Comparison of ENCODE assay signal across 8 cellular contexts in the genomic region with DNA sequence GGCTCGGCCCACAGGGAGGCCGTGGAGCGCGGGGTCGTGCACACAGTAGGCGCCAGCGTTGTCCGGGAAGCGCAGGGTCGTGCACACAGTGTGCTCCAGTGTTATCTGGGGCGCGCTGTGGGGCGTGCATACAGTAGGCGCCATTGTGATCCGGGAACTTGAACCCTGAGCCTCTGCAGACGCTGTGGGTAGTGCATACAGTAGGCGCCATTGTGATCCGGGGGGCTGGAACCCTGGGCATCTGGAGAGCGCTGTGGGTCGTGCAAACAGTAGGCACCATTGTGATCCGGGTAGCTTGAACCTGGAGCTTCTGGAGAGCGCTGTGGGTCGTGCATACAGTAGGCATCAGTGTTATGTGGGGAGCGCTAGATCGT.
A peak's percentile ranks its signal among the peaks of the same experiment; 100 is the strongest.
DNase-seq lines count a peak whose midpoint lies in the region; ATAC-seq, FAIRE-seq and TF ChIP-seq lines count a peak whose summit lies in the region.

No MANE protein-coding gene starts in this region.

- H3K4me3 Mint-ChIP-seq in activated naive CD4-positive, alpha-beta T cell treated with anti-CD3 and anti-CD28 coated beads, Interleukin-2, amount 10 ng/mL, durations not matched to agents 7 days and 5 days: peak overlapping the region; percentile 83
- peak overlapping the region; percentile 87 for H3K4me3 Mint-ChIP-seq in stimulated activated effector memory CD8-positive, alpha-beta T cell treated with anti-CD3 and anti-CD28 coated beads, Interleukin-12 subunit alpha, Interleukin-12 subunit beta, amount 100 ng/mL, for 72 hours

- H3K27me3 Mint-ChIP-seq in activated naive CD4-positive, alpha-beta T cell treated with anti-CD3 and anti-CD28 coated beads, Interleukin-2, amount 10 ng/mL, durations not matched to agents 7 days and 5 days: no peaks in the 10 kb centered on the region

- H3K36me3 Mint-ChIP-seq in activated naive CD4-positive, alpha-beta T cell treated with anti-CD3 and anti-CD28 coated beads, Interleukin-2, amount 10 ng/mL, durations not matched to agents 7 days and 5 days: peaks cover 16% of the 10 kb centered on the region
- peaks cover 38% of the 10 kb centered on the region for H3K36me3 Mint-ChIP-seq in stimulated activated effector memory CD8-positive, alpha-beta T cell treated with anti-CD3 and anti-CD28 coated beads, Interleukin-12 subunit alpha, Interleukin-12 subunit beta, amount 100 ng/mL, for 72 hours

- peaks cover 61% of the 10 kb centered on the region for H3K4me1 Mint-ChIP-seq in activated naive CD4-positive, alpha-beta T cell treated with anti-CD3 and anti-CD28 coated beads, Interleukin-2, amount 10 ng/mL, durations not matched to agents 7 days and 5 days
- peaks cover 58% of the 10 kb centered on the region for H3K4me1 Mint-ChIP-seq in stimulated activated effector memory CD8-positive, alpha-beta T cell treated with anti-CD3 and anti-CD28 coated beads, Interleukin-12 subunit alpha, Interleukin-12 subunit beta, amount 100 ng/mL, for 72 hours

- ATAC-seq in stimulated activated effector memory CD8-positive, alpha-beta T cell treated with anti-CD3 and anti-CD28 coated beads, Interleukin-12 subunit alpha, Interleukin-12 subunit beta, amount 100 ng/mL, for 72 hours: no peak
- ATAC-seq in GM18873 (IDR thresholded peaks at IDR 0.05; ENCODE audit: low FRiP score, unreplicated experiment): no peak
- no peak for ATAC-seq in GM18498 (IDR thresholded peaks at IDR 0.05; ENCODE audit: unreplicated experiment)

- no peaks in the 10 kb centered on the region; a peak in 1 of 3 replicates for H3K36me3 ChIP-seq in HEK293 (ENCODE audit: control insufficient read depth in 2 of 2, insufficient read depth in 1 of 2, low read length in 2 of 2)

- DNase-seq in activated naive CD4-positive, alpha-beta T cell treated with anti-CD3 and anti-CD28 coated beads, Interleukin-2, amount 10 ng/mL, durations not matched to agents 7 days and 5 days: no peak
- no peak for DNase-seq in stimulated activated effector memory CD8-positive, alpha-beta T cell treated with anti-CD3 and anti-CD28 coated beads, Interleukin-12 subunit alpha, Interleukin-12 subunit beta, amount 100 ng/mL, for 72 hours (ENCODE audit: low spot score in 2 of 2)
- DNase-seq in NK-92 treated with Interleukin-12 subunit alpha and Interleukin-12 subunit beta, amount 100 ng/mL, for 24 hours (lab: John Stamatoyannopoulos, UW): no peak
- no peak for DNase-seq in HTR-8/SVneo (ENCODE audit: insufficient read length, low spot score)

- H3K27ac ChIP-seq in HEK293 (ENCODE audit: extremely low read depth, low read depth, low read length): peak overlapping the region; percentile 98

- H3K9me3 Mint-ChIP-seq in activated naive CD4-positive, alpha-beta T cell treated with anti-CD3 and anti-CD28 coated beads, Interleukin-2, amount 10 ng/mL, durations not matched to agents 7 days and 5 days: no peaks in the 10 kb centered on the region
- H3K9me3 Mint-ChIP-seq in stimulated activated effector memory CD8-positive, alpha-beta T cell treated with anti-CD3 and anti-CD28 coated beads, Interleukin-12 subunit alpha, Interleukin-12 subunit beta, amount 100 ng/mL, for 72 hours: no peaks in the 10 kb centered on the region

- peak overlapping the region; percentile 84 for H3K27ac Mint-ChIP-seq in activated naive CD4-positive, alpha-beta T cell treated with anti-CD3 and anti-CD28 coated beads, Interleukin-2, amount 10 ng/mL, durations not matched to agents 7 days and 5 days
- peak overlapping the region; percentile 76 for H3K27ac Mint-ChIP-seq in stimulated activated effector memory CD8-positive, alpha-beta T cell treated with anti-CD3 and anti-CD28 coated beads, Interleukin-12 subunit alpha, Interleukin-12 subunit beta, amount 100 ng/mL, for 72 hours

- H3K4me1 ChIP-seq in HEK293 (ENCODE audit: control insufficient read depth, insufficient read depth, low read length): peaks cover 11% of the 10 kb centered on the region

- POLR2A ChIA-PET in HEK293 (lab: Yijun Ruan, JAX): interaction anchor here (1.0 kb wide), 1 partner anchor 21 kb away, joined by 3 read pairs; no protein-coding TSS in a partner anchor

- H3K4me3 ChIP-seq in HEK293 (ENCODE audit: low read depth, low read length) (peak overlapping the region; percentile 62), iPS-11a (ENCODE audit: low read depth, low read length) (peak overlapping the region; percentile 72)

- H3K9me3 ChIP-seq in HEK293 (ENCODE audit: control insufficient read depth, insufficient read depth, low read depth, low read length): no peaks in the 10 kb centered on the region

- no peak for TF ChIP-seq CTCF in HEK293 (tag by site-specific recombination; IDR thresholded peaks at IDR 0.05)

- no peak for FAIRE-seq in HTR-8/SVneo (lab: Jason Lieb, UNC)

- CTCF ChIA-PET in HEK293 (lab: Yijun Ruan, JAX): interaction anchor here (0.6 to 1.3 kb wide), 2 partner anchors 20 to 799 kb away, joined by 3 to 4 read pairs; no protein-coding TSS in a partner anchor
- CTCF ChIA-PET in activated naive CD4-positive, alpha-beta T cell treated with anti-CD3 and anti-CD28 coated beads, Interleukin-2, amount 10 ng/mL, durations not matched to agents 7 days and 5 days (lab: Charles Lee): no interaction called here

TF ChIP-seq in HEK293, 187 proteins besides CTCF, POLR2A, EP300 and RAD21 (continues in another document):
- TF ChIP-seq, protein P1, sequence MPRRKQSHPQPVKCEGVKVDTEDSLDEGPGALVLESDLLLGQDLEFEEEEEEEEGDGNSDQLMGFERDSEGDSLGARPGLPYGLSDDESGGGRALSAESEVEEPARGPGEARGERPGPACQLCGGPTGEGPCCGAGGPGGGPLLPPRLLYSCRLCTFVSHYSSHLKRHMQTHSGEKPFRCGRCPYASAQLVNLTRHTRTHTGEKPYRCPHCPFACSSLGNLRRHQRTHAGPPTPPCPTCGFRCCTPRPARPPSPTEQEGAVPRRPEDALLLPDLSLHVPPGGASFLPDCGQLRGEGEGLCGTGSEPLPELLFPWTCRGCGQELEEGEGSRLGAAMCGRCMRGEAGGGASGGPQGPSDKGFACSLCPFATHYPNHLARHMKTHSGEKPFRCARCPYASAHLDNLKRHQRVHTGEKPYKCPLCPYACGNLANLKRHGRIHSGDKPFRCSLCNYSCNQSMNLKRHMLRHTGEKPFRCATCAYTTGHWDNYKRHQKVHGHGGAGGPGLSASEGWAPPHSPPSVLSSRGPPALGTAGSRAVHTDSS (tag by site-specific recombination; IDR thresholded peaks at IDR 0.05): no peak
- TF ChIP-seq, protein P2, sequence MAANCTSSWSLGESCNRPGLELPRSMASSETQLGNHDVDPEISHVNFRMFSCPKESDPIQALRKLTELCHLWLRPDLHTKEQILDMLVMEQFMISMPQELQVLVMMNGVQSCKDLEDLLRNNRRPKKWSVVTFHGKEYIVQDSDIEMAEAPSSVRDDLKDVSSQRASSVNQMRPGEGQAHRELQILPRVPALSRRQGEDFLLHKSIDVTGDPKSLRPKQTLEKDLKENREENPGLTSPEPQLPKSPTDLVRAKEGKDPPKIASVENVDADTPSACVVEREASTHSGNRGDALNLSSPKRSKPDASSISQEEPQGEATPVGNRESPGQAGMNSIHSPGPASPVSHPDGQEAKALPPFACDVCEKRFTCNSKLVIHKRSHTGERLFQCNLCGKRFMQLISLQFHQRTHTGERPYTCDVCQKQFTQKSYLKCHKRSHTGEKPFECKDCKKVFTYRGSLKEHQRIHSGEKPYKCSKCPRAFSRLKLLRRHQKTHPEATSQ (tag by site-specific recombination; IDR thresholded peaks at IDR 0.05): no peak
- TF ChIP-seq ZNF155 (tag by site-specific recombination; IDR thresholded peaks at IDR 0.05) (no peak), REPIN1 (tag by site-specific recombination; IDR thresholded peaks at IDR 0.05; ENCODE audit: low read depth) (no peak), ZNF248 (tag by site-specific recombination; IDR thresholded peaks at IDR 0.05) (no peak), ZNF10 (tag by site-specific recombination; IDR thresholded peaks at IDR 0.05) (no peak), ZNF830 (tag by site-specific recombination; IDR thresholded peaks at IDR 0.05; ENCODE audit: low read depth) (no peak), KLF9 (tag by site-specific recombination; IDR thresholded peaks at IDR 0.05; ENCODE audit: low read depth) (0 out of 2 replicates have a peak, but pooled peaks have one; percentile 21), ZNF658 (tag by site-specific recombination; IDR thresholded peaks at IDR 0.05) (no peak), ZNF157 (tag by site-specific recombination; IDR thresholded peaks at IDR 0.05) (no peak), ZNF140 (tag by site-specific recombination; IDR thresholded peaks at IDR 0.05) (no peak)
- TF ChIP-seq, protein P3, sequence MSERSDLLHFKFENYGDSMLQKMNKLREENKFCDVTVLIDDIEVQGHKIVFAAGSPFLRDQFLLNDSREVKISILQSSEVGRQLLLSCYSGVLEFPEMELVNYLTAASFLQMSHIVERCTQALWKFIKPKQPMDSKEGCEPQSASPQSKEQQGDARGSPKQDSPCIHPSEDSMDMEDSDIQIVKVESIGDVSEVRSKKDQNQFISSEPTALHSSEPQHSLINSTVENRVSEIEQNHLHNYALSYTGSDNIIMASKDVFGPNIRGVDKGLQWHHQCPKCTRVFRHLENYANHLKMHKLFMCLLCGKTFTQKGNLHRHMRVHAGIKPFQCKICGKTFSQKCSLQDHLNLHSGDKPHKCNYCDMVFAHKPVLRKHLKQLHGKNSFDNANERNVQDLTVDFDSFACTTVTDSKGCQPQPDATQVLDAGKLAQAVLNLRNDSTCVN (tag by site-specific recombination; optimal IDR thresholded peaks at IDR 0.05): peak; percentile 69
- TF ChIP-seq, protein P4, sequence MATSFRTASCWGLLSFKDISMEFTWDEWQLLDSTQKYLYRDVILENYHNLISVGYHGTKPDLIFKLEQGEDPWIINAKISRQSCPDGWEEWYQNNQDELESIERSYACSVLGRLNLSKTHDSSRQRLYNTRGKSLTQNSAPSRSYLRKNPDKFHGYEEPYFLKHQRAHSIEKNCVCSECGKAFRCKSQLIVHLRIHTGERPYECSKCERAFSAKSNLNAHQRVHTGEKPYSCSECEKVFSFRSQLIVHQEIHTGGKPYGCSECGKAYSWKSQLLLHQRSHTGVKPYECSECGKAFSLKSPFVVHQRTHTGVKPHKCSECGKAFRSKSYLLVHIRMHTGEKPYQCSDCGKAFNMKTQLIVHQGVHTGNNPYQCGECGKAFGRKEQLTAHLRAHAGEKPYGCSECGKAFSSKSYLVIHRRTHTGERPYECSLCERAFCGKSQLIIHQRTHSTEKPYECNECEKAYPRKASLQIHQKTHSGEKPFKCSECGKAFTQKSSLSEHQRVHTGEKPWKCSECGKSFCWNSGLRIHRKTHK (tag by site-specific recombination; IDR thresholded peaks at IDR 0.05): no peak
